1 cellular context compared by ENCODE assay signal in the genomic region with DNA sequence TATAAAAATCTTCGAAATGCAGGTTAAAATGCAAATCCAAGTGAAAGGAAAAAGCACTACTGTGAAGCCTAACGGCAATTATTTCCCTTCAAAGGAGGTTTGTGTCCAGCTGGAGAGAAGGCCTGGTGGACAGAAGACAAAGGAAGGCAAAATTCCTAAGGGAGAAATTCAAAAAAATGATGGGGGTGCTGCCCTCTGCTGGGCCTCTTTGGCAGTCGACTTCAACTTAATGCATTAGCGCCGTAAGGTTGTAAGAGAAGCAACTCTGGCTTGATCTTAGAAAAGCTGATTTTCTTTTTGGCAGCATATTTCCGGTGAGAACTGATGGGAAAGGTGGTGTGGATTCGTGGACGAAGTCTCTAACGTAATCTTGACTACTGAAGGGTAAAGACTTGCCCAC.
TF ChIP-seq lines count a peak whose summit lies in the region.

No MANE protein-coding gene starts in this region.

TF ChIP-seq in endothelial cell of umbilical vein, 7 proteins besides CTCF, POLR2A, EP300 and RAD21 (continued from another document):
- TF ChIP-seq EZH2 (IDR thresholded peaks at IDR 0.05; ENCODE audit: borderline replicate concordance, low read depth, low read length, severe bottlenecking) (no peak), GATA2 (IDR thresholded peaks at IDR 0.05; ENCODE audit: insufficient read depth, insufficient read length, low read depth, low read length) (no peak), JUN (IDR thresholded peaks at IDR 0.05; ENCODE audit: borderline replicate concordance, insufficient read depth, insufficient read length, low read depth) (no peak), FOS (IDR thresholded peaks at IDR 0.05; ENCODE audit: borderline replicate concordance, insufficient read depth, low read length) (no peak)
- TF ChIP-seq, protein P1, sequence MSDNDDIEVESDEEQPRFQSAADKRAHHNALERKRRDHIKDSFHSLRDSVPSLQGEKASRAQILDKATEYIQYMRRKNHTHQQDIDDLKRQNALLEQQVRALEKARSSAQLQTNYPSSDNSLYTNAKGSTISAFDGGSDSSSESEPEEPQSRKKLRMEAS (IDR thresholded peaks at IDR 0.05; ENCODE audit: insufficient read depth, insufficient read length) = no peak
